Comparison of ENCODE assay signal across 14 cellular contexts in genomic region chr3:143327388-143327787, GRCh38.
DNase-seq lines count a peak whose midpoint lies in the region; ATAC-seq and TF ChIP-seq lines count a peak whose summit lies in the region.
"Had no signal": no experiment of that assay in that cellular context is flagged by ENCODE, and none has a peak within 500 bp of the region (broad histone marks: within the 10 kb centered on the region; RNA-seq: fewer than 3 reads in every experiment).

No MANE protein-coding gene starts in this region.

- ATAC-seq in HG02763 (IDR thresholded peaks at IDR 0.05; ENCODE audit: unreplicated experiment) (no peak), HG03280 (IDR thresholded peaks at IDR 0.05; ENCODE audit: unreplicated experiment) (no peak)

- peak; percentile 12 for DNase-seq in AG08396 (ENCODE audit: low spot score)
- DNase-seq in EL = peak; percentile 38
- DNase-seq in SK-N-MC (ENCODE audit: low read depth, low spot score) = peak; percentile 100
- peak in 1 of 2 donors; percentile 62 for DNase-seq in foreskin fibroblast
- no peak for DNase-seq in MG63
- DNase-seq in mesenchymal stem cell = no peak
- DNase-seq: activated CD4-positive, alpha-beta T cell treated with anti-CD3 and anti-CD28 coated beads, Interleukin-2, amount 50 U/mL, for 4 hours; Calu3; GOT3; NCI-H2029; stimulated activated CD4-positive, alpha-beta T cell treated with anti-CD3 and anti-CD28 coated beads, Interleukin-1b, Interleukin-23, amount 100 ng/mL, for 48 hours had no signal

- peaks cover 8% of the 10 kb centered on the region for H3K4me1 ChIP-seq in mesenchymal stem cell (ENCODE audit: control insufficient read depth, insufficient read depth, low read depth, low read length)
- H3K4me1 ChIP-seq: prostate gland had no signal

- no peak overlapping the region for H3K23ac ChIP-seq in mesenchymal stem cell (ENCODE audit: low read length in 2 of 2)

- H4K8ac ChIP-seq in mesenchymal stem cell (ENCODE audit: low read length) = no peak overlapping the region

- H2BK15ac ChIP-seq in mesenchymal stem cell (ENCODE audit: low read depth, poor library complexity, severe bottlenecking) = no peak overlapping the region

- H3K27ac ChIP-seq in SK-N-MC (peak overlapping the region; percentile 84), mesenchymal stem cell (ENCODE audit: low read length, poor library complexity, severe bottlenecking) (no peak overlapping the region)
- H3K27ac ChIP-seq: prostate gland had no signal

- H3K9me3 ChIP-seq in SK-N-MC (ENCODE audit: low read depth, low read length) (no peaks in the 10 kb centered on the region), MG63 (no peaks in the 10 kb centered on the region), mesenchymal stem cell (ENCODE audit: control insufficient read depth, low read length) (no peaks in the 10 kb centered on the region)
- H3K9me3 ChIP-seq: prostate gland had no signal

- no peak overlapping the region for H2BK120ac ChIP-seq in mesenchymal stem cell (ENCODE audit: low read depth, low read length)

- no peak overlapping the region for H2AK5ac ChIP-seq in mesenchymal stem cell (ENCODE audit: low read length, severe bottlenecking)

- H3K9ac ChIP-seq in SK-N-MC (ENCODE audit: insufficient read length) (no peak overlapping the region), mesenchymal stem cell (ENCODE audit: low read length) (no peak overlapping the region)

- H2BK5ac ChIP-seq in mesenchymal stem cell (ENCODE audit: low read depth, low read length, poor library complexity, severe bottlenecking) = no peak overlapping the region

- H3K27me3 ChIP-seq in MG63 = no peaks in the 10 kb centered on the region
- H3K27me3 ChIP-seq in mesenchymal stem cell (ENCODE audit: control insufficient read depth in 1 of 2, insufficient read depth in 1 of 2, low read length in 2 of 2) = no peaks in the 10 kb centered on the region

- H3K14ac ChIP-seq in mesenchymal stem cell (ENCODE audit: low read length in 2 of 2) = no peak overlapping the region

- H3K36me3 ChIP-seq in SK-N-MC (ENCODE audit: insufficient read depth, low read length) = no peaks in the 10 kb centered on the region
- no peaks in the 10 kb centered on the region for H3K36me3 ChIP-seq in MG63
- H3K36me3 ChIP-seq in mesenchymal stem cell (ENCODE audit: control insufficient read depth in 1 of 2, insufficient read depth in 2 of 2, low read depth in 1 of 2, low read length in 2 of 2) = no peaks in the 10 kb centered on the region
- H3K36me3 ChIP-seq: prostate gland had no signal

- no peaks in the 10 kb centered on the region for H3K79me1 ChIP-seq in mesenchymal stem cell (replicated peaks; ENCODE audit: low read length, poor library complexity, severe bottlenecking)

- H4K91ac ChIP-seq in mesenchymal stem cell (ENCODE audit: low read length) = no peak overlapping the region

- H3K4ac ChIP-seq in mesenchymal stem cell (ENCODE audit: low read depth in 1 of 2, low read length in 2 of 2) = no peak overlapping the region

- peak; percentile 25 for TF ChIP-seq CTCF in foreskin fibroblast (IDR thresholded peaks at IDR 0.05; ENCODE audit: low read depth, low read length)

- no peak overlapping the region for H3K18ac ChIP-seq in mesenchymal stem cell (ENCODE audit: low read depth in 1 of 2, low read length in 2 of 2)

- H3K4me3 ChIP-seq in SK-N-MC (peak overlapping the region; percentile 22), foreskin fibroblast (ENCODE audit: low read depth in 1 of 2, low read length in 2 of 2) (no peak overlapping the region), MG63 (no peak overlapping the region), mesenchymal stem cell (ENCODE audit: insufficient read depth in 1 of 2, low read depth in 1 of 2, low read length in 2 of 2) (no peak overlapping the region)
- H3K4me3 ChIP-seq: prostate gland had no signal

- no peak overlapping the region for H3K4me2 ChIP-seq in mesenchymal stem cell (ENCODE audit: low read length, poor library complexity, severe bottlenecking)

- no peak overlapping the region for H2BK12ac ChIP-seq in mesenchymal stem cell (ENCODE audit: low read length in 2 of 2)

- no peak overlapping the region for H2AFZ ChIP-seq in mesenchymal stem cell (ENCODE audit: low read depth, low read length)

Comparison
In these comparisons a context has a peak if more than half of its experiments do, and no peak if none do; other contexts are left out.
1. DNase-seq: peak in AG08396 (single experiment), EL (single experiment) and SK-N-MC (single experiment); none in MG63 (single experiment) and mesenchymal stem cell (single experiment).